ENCODE assay signal across 15 cellular contexts in genomic region chr10:15789793-15790525, GRCh38.
DNase-seq lines count a peak whose midpoint lies in the region; ATAC-seq and TF ChIP-seq lines count a peak whose summit lies in the region.
"Had no signal": no experiment of that assay in that cellular context is flagged by ENCODE, and none has a peak within 500 bp of the region (broad histone marks: within the 10 kb centered on the region; RNA-seq: fewer than 3 reads in every experiment).

No MANE protein-coding gene starts in this region.

- H3K36me3 ChIP-seq in BJ (ENCODE audit: control insufficient read depth, insufficient read depth, low read length), result peaks cover 5% of the 10 kb centered on the region
- H3K36me3 ChIP-seq in MM.1S (replicated peaks; ENCODE audit: insufficient read depth, low read length), result peaks cover 6% of the 10 kb centered on the region; the same call in 1 of the 2 replicates
- peaks cover 0 to 37% (median 16%) of the 10 kb centered on the region in 4 donors for H3K36me3 ChIP-seq in esophagus muscularis mucosa
- H3K36me3 ChIP-seq in osteoblast (ENCODE audit: insufficient read depth, low read length), result peaks cover 3% of the 10 kb centered on the region

- H3K4me3 ChIP-seq in BJ (ENCODE audit: low read depth, low read length) (no peak overlapping the region), MM.1S (ENCODE audit: low read length) (no peak overlapping the region), esophagus muscularis mucosa (no peak overlapping the region), osteoblast (ENCODE audit: insufficient read depth, low read length) (no peak overlapping the region)

- DNase-seq in BJ (ENCODE audit: low read depth) (peak; percentile 75), MM.1S (no peak), esophagus muscularis mucosa (ENCODE audit: extremely low spot score) (no peak), osteoblast (ENCODE audit: insufficient read length, low spot score, missing footprints) (peak; percentile 59), nephron progenitor cell (no peak), NCI-H2171 (lab: John Stamatoyannopoulos, UW) (no peak), cerebellar nuclear complex (lab: John Stamatoyannopoulos, UW) (no peak)
- DNase-seq: activated CD4-positive, alpha-beta T cell treated with anti-CD3 and anti-CD28 coated beads, Interleukin-2, amount 50 U/mL, for 1 hour; immature natural killer cell; NCI-H1092 treated with DMSO at 0.1 percent for 48 hours; stimulated activated CD4-positive, alpha-beta T cell treated with anti-CD3 and anti-CD28 coated beads, Interleukin-1b, Interleukin-23, amount 100 ng/mL, for 48 hours; stimulated activated naive CD4-positive, alpha-beta T cell treated with Interleukin-2 at 50 U/mL for 16 hours had no signal

- H3K9me3 Mint-ChIP-seq in nephron progenitor cell, result no peaks in the 10 kb centered on the region
- H3K9me3 Mint-ChIP-seq: activated naive CD4-positive, alpha-beta T cell treated with anti-CD3 and anti-CD28 coated beads, Interleukin-2, amount 50 U/mL, for 72 hours; immature natural killer cell had no signal

- no peaks in the 10 kb centered on the region for H3K9me3 ChIP-seq in MM.1S (replicated peaks; ENCODE audit: insufficient read depth, low read length)
- no peaks in the 10 kb centered on the region for H3K9me3 ChIP-seq in esophagus muscularis mucosa
- H3K9me3 ChIP-seq in osteoblast (ENCODE audit: low read depth, low read length), result no peaks in the 10 kb centered on the region
- H3K9me3 ChIP-seq: neutrophil had no signal

- no peak overlapping the region for H3K27ac Mint-ChIP-seq in nephron progenitor cell
- H3K27ac Mint-ChIP-seq: activated naive CD4-positive, alpha-beta T cell treated with anti-CD3 and anti-CD28 coated beads, Interleukin-2, amount 50 U/mL, for 72 hours had no signal

- H3K79me2 ChIP-seq in MM.1S (ENCODE audit: low read length) (peaks cover 42% of the 10 kb centered on the region), osteoblast (ENCODE audit: insufficient read depth, low read length) (no peaks in the 10 kb centered on the region)

- ATAC-seq in GM18870 (IDR thresholded peaks at IDR 0.05; ENCODE audit: unreplicated experiment), result no peak
- ATAC-seq: activated naive CD4-positive, alpha-beta T cell treated with anti-CD3 and anti-CD28 coated beads, Interleukin-2, amount 50 U/mL, for 72 hours had no signal

- POLR2A ChIA-PET in BJ (lab: Charles Lee), result interaction anchor here (0.6 kb wide), 1 partner anchor 14 kb away, joined by 3 read pairs; no protein-coding TSS in a partner anchor

- 41% methylated on average over 1 of the region's 1 CpG for WGBS in esophagus muscularis mucosa

- intact Hi-C loops in esophagus muscularis mucosa (cut with DNase I), result no loop called here

- H3K27ac ChIP-seq in MM.1S (ENCODE audit: low read length) (peak overlapping the region; percentile 96), esophagus muscularis mucosa (replicated peaks in 1 of 4) (peak overlapping the region; percentile 64 to 75 (median 68)), osteoblast (ENCODE audit: low read depth, low read length) (peak overlapping the region; percentile 73)
- H3K27ac ChIP-seq: neutrophil had no signal

- TF ChIP-seq EP300 in esophagus muscularis mucosa (IDR thresholded peaks at IDR 0.05), result no peak

- H2AFZ ChIP-seq in MM.1S (ENCODE audit: low read length), result no peak overlapping the region
- H2AFZ ChIP-seq in osteoblast (ENCODE audit: low read length), result no peak overlapping the region

- H4K20me1 ChIP-seq in MM.1S (ENCODE audit: insufficient read depth, low read length), result no peaks in the 10 kb centered on the region
- no peaks in the 10 kb centered on the region for H4K20me1 ChIP-seq in osteoblast (ENCODE audit: insufficient read depth, low read length)

- H3K9ac ChIP-seq in MM.1S (ENCODE audit: low read length), result peak overlapping the region; percentile 84; the same call in 1 of the 2 replicates

- TF ChIP-seq CTCF in BJ (IDR thresholded peaks at IDR 0.05; ENCODE audit: insufficient read depth, low read depth, low read length), result no peak
- TF ChIP-seq CTCF in MM.1S (IDR thresholded peaks at IDR 0.05; ENCODE audit: low read length), result no peak
- no peak for TF ChIP-seq CTCF in esophagus muscularis mucosa (IDR thresholded peaks at IDR 0.05)
- TF ChIP-seq CTCF in osteoblast (IDR thresholded peaks at IDR 0.05; ENCODE audit: extremely low read depth, low read depth, low read length), result no peak
- no peak for TF ChIP-seq CTCF in nephron progenitor cell (IDR thresholded peaks at IDR 0.05)

- CTCF ChIA-PET in BJ (lab: Yijun Ruan, JAX), result interaction anchor here (0.7 kb wide), 1 partner anchor 13 kb away, joined by 3 read pairs; no protein-coding TSS in a partner anchor

- H3K27me3 Mint-ChIP-seq in nephron progenitor cell (ENCODE audit: low read depth, poor library complexity), result no peaks in the 10 kb centered on the region

- H3K9me2 ChIP-seq in MM.1S (replicated peaks; ENCODE audit: insufficient read depth, low read length), result no peaks in the 10 kb centered on the region

- H3K4me2 ChIP-seq in MM.1S (ENCODE audit: low read depth, low read length), result peak overlapping the region; percentile 75; the same call in 1 of the 2 replicates
- H3K4me2 ChIP-seq in osteoblast (ENCODE audit: insufficient read depth, low read length), result peak overlapping the region; percentile 34

- H3K27me3 ChIP-seq in BJ (ENCODE audit: control insufficient read depth, insufficient read depth, low read length) (no peaks in the 10 kb centered on the region), MM.1S (replicated peaks; ENCODE audit: insufficient read depth, low read length) (no peaks in the 10 kb centered on the region), esophagus muscularis mucosa (no peaks in the 10 kb centered on the region), osteoblast (ENCODE audit: insufficient read depth, low read length) (no peaks in the 10 kb centered on the region)
- H3K27me3 ChIP-seq: neutrophil had no signal

- H3K4me1 Mint-ChIP-seq in nephron progenitor cell, result peaks cover 52% of the 10 kb centered on the region
- H3K4me1 Mint-ChIP-seq: immature natural killer cell had no signal

- no peak for TF ChIP-seq POLR2A in esophagus muscularis mucosa (IDR thresholded peaks at IDR 0.05; ENCODE audit: low read depth)

- H3K36me3 Mint-ChIP-seq in nephron progenitor cell (ENCODE audit: low read depth), result peaks cover 22% of the 10 kb centered on the region

- no peak overlapping the region for H3K4me3 Mint-ChIP-seq in nephron progenitor cell
- H3K4me3 Mint-ChIP-seq: immature natural killer cell had no signal

- H3K4me1 ChIP-seq in MM.1S (ENCODE audit: low read length), result peaks cover 76% of the 10 kb centered on the region
- peaks cover 19 to 61% (median 44%) of the 10 kb centered on the region in 4 donors for H3K4me1 ChIP-seq in esophagus muscularis mucosa
- peaks cover 25% of the 10 kb centered on the region for H3K4me1 ChIP-seq in osteoblast (ENCODE audit: insufficient read depth, low read length)

- H3F3A ChIP-seq in MM.1S (ENCODE audit: insufficient read depth, low read length), result peaks cover 47% of the 10 kb centered on the region

Comparison
In these comparisons a context has a peak if more than half of its experiments do, and no peak if none do; other contexts are left out.
1. DNase-seq: peak in BJ (single experiment) and osteoblast (single experiment); none in MM.1S (single experiment), esophagus muscularis mucosa (single experiment), nephron progenitor cell (single experiment), NCI-H2171 (single experiment) and cerebellar nuclear complex (0 of 2).
2. Peak in every context shown above with its lines, with median percentiles within 50 percentile points of each other: H3K27ac ChIP-seq.